Comparison of ENCODE assay signal across 2 cellular contexts in the genomic region with DNA sequence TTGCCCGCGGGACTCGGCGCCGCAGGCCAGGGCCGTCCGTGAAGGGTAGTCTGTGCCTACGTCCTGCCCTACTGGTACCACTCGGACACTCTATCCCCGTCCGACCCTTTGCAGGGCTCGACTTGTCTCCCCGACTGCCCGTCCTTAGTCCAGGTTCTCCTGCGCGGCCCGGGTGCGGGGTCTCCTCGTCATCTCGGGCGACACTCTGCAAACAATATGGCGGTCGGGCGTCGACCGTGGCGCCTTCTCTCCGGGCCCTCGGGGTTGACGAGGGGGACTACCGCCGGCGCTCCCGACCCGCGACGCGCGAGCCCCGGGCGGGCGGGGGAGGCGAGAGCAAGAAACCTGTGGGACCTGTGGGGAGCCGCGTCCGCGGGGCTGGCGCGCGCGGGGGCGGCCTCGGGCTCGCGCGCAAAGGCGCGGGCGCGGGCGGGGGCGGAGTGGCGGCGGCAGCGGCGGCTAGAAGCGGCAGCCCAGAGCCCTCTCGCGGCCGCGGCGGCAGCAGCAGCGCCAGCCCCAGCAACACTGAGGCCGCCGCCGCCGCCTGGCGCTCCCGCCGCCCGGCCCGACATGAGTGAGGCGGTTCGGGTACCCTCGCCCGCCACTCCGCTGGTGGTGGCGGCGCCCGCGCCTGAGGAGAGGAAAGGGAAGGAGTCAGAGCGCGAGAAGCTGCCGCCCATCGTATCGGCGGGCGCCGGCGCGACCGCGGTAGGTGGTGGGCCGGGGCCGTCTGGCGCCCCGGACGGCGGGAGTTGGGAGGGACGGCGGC.
A peak's percentile ranks its signal among the peaks of the same experiment; 100 is the strongest.
TF ChIP-seq lines count a peak whose summit lies in the region.

A gene with protein sequence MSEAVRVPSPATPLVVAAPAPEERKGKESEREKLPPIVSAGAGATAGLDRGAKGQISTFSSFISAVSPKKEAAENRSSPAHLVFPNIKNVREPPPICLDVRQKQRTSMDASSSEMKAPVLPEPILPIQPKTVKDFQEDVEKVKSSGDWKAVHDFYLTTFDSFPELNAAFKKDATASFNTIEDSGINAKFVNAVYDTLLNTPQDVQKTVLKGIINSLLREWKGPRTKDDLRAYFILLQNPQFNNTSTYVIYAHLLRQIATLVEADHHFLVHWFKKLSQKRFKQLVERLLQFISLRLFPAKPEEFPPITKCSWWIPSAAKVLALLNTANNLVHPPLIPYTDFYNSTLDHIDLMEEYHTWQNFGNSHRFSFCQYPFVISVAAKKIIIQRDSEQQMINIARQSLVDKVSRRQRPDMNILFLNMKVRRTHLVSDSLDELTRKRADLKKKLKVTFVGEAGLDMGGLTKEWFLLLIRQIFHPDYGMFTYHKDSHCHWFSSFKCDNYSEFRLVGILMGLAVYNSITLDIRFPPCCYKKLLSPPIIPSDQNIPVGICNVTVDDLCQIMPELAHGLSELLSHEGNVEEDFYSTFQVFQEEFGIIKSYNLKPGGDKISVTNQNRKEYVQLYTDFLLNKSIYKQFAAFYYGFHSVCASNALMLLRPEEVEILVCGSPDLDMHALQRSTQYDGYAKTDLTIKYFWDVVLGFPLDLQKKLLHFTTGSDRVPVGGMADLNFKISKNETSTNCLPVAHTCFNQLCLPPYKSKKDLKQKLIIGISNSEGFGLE (plus strand): TSS at position 476 of the 769 bp plus-strand sequence. CDS start 95 bp downstream, at position 571.

TF ChIP-seq in HEK293, 187 proteins besides CTCF, POLR2A, EP300 and RAD21 (continued from another document and continues in another):
- TF ChIP-seq HOXA7 (CRISPR knock-in tag; IDR thresholded peaks at IDR 0.05; ENCODE audit: borderline replicate concordance) (no peak), ZNF175 (tag by site-specific recombination; IDR thresholded peaks at IDR 0.05) (no peak), ZNF292 (tag by site-specific recombination; IDR thresholded peaks at IDR 0.05; ENCODE audit: borderline replicate concordance, low read depth) (no peak), ZNF423 (tag by site-specific recombination; IDR thresholded peaks at IDR 0.05) (no peak), ZNF16 (tag by site-specific recombination; IDR thresholded peaks at IDR 0.05; ENCODE audit: low read depth) (no peak), ZBTB17 (tag by site-specific recombination; IDR thresholded peaks at IDR 0.05) (peak; percentile 88), TCF7L2 (IDR thresholded peaks at IDR 0.05; ENCODE audit: borderline replicate concordance, low read depth, low read length) (no peak), ZNF169 (tag by site-specific recombination; IDR thresholded peaks at IDR 0.05) (no peak), SCRT1 (tag by site-specific recombination; IDR thresholded peaks at IDR 0.05; ENCODE audit: borderline replicate concordance) (no peak), ZBTB21 (tag by site-specific recombination; IDR thresholded peaks at IDR 0.05) (no peak), ZNF571 (tag by site-specific recombination; IDR thresholded peaks at IDR 0.05) (no peak), ZSCAN16 (tag by site-specific recombination; IDR thresholded peaks at IDR 0.05) (no peak), ZSCAN23 (tag by site-specific recombination; IDR thresholded peaks at IDR 0.05) (no peak), ZNF664 (tag by site-specific recombination; IDR thresholded peaks at IDR 0.05) (no peak), ZNF624 (tag by site-specific recombination; IDR thresholded peaks at IDR 0.05) (no peak), KLF9 (tag by site-specific recombination; IDR thresholded peaks at IDR 0.05; ENCODE audit: low read depth) (no peak), ZNF202 (tag by site-specific recombination; IDR thresholded peaks at IDR 0.05; ENCODE audit: borderline replicate concordance) (no peak), MYNN (tag by site-specific recombination; IDR thresholded peaks at IDR 0.05; ENCODE audit: borderline replicate concordance) (0 out of 2 replicates have a peak, but pooled peaks have one; percentile 6)
- TF ChIP-seq, protein P1, sequence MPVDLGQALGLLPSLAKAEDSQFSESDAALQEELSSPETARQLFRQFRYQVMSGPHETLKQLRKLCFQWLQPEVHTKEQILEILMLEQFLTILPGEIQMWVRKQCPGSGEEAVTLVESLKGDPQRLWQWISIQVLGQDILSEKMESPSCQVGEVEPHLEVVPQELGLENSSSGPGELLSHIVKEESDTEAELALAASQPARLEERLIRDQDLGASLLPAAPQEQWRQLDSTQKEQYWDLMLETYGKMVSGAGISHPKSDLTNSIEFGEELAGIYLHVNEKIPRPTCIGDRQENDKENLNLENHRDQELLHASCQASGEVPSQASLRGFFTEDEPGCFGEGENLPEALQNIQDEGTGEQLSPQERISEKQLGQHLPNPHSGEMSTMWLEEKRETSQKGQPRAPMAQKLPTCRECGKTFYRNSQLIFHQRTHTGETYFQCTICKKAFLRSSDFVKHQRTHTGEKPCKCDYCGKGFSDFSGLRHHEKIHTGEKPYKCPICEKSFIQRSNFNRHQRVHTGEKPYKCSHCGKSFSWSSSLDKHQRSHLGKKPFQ (tag by site-specific recombination; IDR thresholded peaks at IDR 0.05) = no peak
- TF ChIP-seq, protein P2, sequence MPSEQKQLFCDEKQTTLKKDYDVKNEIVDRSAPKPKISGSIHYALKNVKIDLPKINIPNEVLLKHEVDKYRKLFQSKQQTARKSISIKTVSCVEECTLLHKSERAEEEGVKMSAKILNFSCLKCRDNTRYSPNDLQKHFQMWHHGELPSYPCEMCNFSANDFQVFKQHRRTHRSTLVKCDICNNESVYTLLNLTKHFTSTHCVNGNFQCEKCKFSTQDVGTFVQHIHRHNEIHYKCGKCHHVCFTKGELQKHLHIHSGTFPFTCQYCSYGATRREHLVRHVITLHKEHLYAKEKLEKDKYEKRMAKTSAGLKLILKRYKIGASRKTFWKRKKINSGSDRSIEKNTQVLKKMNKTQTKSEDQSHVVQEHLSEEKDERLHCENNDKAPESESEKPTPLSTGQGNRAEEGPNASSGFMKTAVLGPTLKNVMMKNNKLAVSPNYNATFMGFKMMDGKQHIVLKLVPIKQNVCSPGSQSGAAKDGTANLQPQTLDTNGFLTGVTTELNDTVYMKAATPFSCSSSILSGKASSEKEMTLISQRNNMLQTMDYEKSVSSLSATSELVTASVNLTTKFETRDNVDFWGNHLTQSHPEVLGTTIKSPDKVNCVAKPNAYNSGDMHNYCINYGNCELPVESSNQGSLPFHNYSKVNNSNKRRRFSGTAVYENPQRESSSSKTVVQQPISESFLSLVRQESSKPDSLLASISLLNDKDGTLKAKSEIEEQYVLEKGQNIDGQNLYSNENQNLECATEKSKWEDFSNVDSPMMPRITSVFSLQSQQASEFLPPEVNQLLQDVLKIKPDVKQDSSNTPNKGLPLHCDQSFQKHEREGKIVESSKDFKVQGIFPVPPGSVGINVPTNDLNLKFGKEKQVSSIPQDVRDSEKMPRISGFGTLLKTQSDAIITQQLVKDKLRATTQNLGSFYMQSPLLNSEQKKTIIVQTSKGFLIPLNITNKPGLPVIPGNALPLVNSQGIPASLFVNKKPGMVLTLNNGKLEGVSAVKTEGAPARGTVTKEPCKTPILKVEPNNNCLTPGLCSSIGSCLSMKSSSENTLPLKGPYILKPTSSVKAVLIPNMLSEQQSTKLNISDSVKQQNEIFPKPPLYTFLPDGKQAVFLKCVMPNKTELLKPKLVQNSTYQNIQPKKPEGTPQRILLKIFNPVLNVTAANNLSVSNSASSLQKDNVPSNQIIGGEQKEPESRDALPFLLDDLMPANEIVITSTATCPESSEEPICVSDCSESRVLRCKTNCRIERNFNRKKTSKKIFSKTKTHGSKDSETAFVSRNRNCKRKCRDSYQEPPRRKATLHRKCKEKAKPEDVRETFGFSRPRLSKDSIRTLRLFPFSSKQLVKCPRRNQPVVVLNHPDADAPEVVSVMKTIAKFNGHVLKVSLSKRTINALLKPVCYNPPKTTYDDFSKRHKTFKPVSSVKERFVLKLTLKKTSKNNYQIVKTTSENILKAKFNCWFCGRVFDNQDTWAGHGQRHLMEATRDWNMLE (tag by site-specific recombination; conservative IDR thresholded peaks at IDR 0.05; ENCODE audit: low read depth) = no peak
- TF ChIP-seq, protein P3, sequence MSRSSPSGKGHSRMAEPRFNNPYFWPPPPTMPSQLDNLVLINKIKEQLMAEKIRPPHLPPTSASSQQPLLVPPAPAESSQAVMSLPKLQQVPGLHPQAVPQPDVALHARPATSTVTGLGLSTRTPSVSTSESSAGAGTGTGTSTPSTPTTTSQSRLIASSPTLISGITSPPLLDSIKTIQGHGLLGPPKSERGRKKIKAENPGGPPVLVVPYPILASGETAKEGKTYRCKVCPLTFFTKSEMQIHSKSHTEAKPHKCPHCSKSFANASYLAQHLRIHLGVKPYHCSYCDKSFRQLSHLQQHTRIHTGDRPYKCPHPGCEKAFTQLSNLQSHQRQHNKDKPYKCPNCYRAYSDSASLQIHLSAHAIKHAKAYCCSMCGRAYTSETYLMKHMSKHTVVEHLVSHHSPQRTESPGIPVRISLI (tag by site-specific recombination; IDR thresholded peaks at IDR 0.05) = no peak

TF ChIP-seq in K562, 482 proteins besides CTCF, POLR2A, EP300 and RAD21 (continued from another document and continues in another):
- no peak for TF ChIP-seq ZFP30 (CRISPR knock-in tag; IDR thresholded peaks at IDR 0.05; ENCODE audit: borderline replicate concordance)
- peak; percentile 72; the same call in 1 of the 2 replicates for TF ChIP-seq RB1 (IDR thresholded peaks at IDR 0.05; ENCODE audit: low read depth)
- TF ChIP-seq, protein P4, sequence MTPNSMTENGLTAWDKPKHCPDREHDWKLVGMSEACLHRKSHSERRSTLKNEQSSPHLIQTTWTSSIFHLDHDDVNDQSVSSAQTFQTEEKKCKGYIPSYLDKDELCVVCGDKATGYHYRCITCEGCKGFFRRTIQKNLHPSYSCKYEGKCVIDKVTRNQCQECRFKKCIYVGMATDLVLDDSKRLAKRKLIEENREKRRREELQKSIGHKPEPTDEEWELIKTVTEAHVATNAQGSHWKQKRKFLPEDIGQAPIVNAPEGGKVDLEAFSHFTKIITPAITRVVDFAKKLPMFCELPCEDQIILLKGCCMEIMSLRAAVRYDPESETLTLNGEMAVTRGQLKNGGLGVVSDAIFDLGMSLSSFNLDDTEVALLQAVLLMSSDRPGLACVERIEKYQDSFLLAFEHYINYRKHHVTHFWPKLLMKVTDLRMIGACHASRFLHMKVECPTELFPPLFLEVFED (CRISPR knock-in tag; conservative IDR thresholded peaks at IDR 0.05) = no peak
- TF ChIP-seq, protein P5, sequence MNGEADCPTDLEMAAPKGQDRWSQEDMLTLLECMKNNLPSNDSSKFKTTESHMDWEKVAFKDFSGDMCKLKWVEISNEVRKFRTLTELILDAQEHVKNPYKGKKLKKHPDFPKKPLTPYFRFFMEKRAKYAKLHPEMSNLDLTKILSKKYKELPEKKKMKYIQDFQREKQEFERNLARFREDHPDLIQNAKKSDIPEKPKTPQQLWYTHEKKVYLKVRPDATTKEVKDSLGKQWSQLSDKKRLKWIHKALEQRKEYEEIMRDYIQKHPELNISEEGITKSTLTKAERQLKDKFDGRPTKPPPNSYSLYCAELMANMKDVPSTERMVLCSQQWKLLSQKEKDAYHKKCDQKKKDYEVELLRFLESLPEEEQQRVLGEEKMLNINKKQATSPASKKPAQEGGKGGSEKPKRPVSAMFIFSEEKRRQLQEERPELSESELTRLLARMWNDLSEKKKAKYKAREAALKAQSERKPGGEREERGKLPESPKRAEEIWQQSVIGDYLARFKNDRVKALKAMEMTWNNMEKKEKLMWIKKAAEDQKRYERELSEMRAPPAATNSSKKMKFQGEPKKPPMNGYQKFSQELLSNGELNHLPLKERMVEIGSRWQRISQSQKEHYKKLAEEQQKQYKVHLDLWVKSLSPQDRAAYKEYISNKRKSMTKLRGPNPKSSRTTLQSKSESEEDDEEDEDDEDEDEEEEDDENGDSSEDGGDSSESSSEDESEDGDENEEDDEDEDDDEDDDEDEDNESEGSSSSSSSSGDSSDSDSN (IDR thresholded peaks at IDR 0.05; ENCODE audit: borderline replicate concordance in 1 of 2, low read depth in 2 of 2, low read length in 2 of 2) = peak; percentile 25 to 68; a peak in 1 of 4 replicates
- TF ChIP-seq, protein P6, sequence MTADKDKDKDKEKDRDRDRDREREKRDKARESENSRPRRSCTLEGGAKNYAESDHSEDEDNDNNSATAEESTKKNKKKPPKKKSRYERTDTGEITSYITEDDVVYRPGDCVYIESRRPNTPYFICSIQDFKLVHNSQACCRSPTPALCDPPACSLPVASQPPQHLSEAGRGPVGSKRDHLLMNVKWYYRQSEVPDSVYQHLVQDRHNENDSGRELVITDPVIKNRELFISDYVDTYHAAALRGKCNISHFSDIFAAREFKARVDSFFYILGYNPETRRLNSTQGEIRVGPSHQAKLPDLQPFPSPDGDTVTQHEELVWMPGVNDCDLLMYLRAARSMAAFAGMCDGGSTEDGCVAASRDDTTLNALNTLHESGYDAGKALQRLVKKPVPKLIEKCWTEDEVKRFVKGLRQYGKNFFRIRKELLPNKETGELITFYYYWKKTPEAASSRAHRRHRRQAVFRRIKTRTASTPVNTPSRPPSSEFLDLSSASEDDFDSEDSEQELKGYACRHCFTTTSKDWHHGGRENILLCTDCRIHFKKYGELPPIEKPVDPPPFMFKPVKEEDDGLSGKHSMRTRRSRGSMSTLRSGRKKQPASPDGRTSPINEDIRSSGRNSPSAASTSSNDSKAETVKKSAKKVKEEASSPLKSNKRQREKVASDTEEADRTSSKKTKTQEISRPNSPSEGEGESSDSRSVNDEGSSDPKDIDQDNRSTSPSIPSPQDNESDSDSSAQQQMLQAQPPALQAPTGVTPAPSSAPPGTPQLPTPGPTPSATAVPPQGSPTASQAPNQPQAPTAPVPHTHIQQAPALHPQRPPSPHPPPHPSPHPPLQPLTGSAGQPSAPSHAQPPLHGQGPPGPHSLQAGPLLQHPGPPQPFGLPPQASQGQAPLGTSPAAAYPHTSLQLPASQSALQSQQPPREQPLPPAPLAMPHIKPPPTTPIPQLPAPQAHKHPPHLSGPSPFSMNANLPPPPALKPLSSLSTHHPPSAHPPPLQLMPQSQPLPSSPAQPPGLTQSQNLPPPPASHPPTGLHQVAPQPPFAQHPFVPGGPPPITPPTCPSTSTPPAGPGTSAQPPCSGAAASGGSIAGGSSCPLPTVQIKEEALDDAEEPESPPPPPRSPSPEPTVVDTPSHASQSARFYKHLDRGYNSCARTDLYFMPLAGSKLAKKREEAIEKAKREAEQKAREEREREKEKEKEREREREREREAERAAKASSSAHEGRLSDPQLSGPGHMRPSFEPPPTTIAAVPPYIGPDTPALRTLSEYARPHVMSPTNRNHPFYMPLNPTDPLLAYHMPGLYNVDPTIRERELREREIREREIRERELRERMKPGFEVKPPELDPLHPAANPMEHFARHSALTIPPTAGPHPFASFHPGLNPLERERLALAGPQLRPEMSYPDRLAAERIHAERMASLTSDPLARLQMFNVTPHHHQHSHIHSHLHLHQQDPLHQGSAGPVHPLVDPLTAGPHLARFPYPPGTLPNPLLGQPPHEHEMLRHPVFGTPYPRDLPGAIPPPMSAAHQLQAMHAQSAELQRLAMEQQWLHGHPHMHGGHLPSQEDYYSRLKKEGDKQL (CRISPR knock-in tag; IDR thresholded peaks at IDR 0.05; ENCODE audit: borderline replicate concordance) = no peak
- TF ChIP-seq PHF8 (IDR thresholded peaks at IDR 0.05; ENCODE audit: borderline replicate concordance, low read length) = peak; percentile 80
- peak; percentile 53 to 56 for TF ChIP-seq MAZ (CRISPR knock-in tag; conservative IDR thresholded peaks at IDR 0.05 in 1 of 2, IDR thresholded peaks at IDR 0.05 in 1 of 2)
- TF ChIP-seq SIN3B (IDR thresholded peaks at IDR 0.05; ENCODE audit: low read depth) = peak; percentile 30; the same call in 1 of the 2 replicates
- TF ChIP-seq ZNF668 (CRISPR knock-in tag; IDR thresholded peaks at IDR 0.05) = no peak
- TF ChIP-seq PHF20 (IDR thresholded peaks at IDR 0.05; ENCODE audit: partially characterized antibody) = peak; percentile 33
- TF ChIP-seq EP400 (IDR thresholded peaks at IDR 0.05) = 0 out of 2 replicates have a peak, but pooled peaks have one; percentile 25
- no peak for TF ChIP-seq NEUROD1 (IDR thresholded peaks at IDR 0.05; ENCODE audit: borderline replicate concordance, low read depth, low read length, partially characterized antibody)
- TF ChIP-seq ZNF766 (CRISPR knock-in tag; conservative IDR thresholded peaks at IDR 0.05) = peak; percentile 57
- 0 out of 2 replicates have a peak, but pooled peaks have one; percentile 32 for TF ChIP-seq FOSL1 (tag; conservative IDR thresholded peaks at IDR 0.05)
- TF ChIP-seq LARP7 (IDR thresholded peaks at IDR 0.05) = no peak
- TF ChIP-seq ILF3 (IDR thresholded peaks at IDR 0.05; ENCODE audit: borderline replicate concordance) = 0 out of 2 replicates have a peak, but pooled peaks have one; percentile 17
- peak; percentile 88 for TF ChIP-seq ZFX (CRISPR knock-in tag; IDR thresholded peaks at IDR 0.05)
- no peak for TF ChIP-seq MCM5 (IDR thresholded peaks at IDR 0.05; ENCODE audit: low read depth)
- no peak for TF ChIP-seq ELF1 (tag; IDR thresholded peaks at IDR 0.05)
